ENCODE assay signal across 8 cellular contexts in genomic region chr4:82739292-82740190, GRCh38. TPM values are rescaled to one million over a fixed set of nuclear protein-coding genes. Genes with fewer than 3 reads are reported as not detected.
A peak's percentile ranks its signal among the peaks of the same experiment; 100 is the strongest.
DNase-seq lines count a peak whose midpoint lies in the region; ATAC-seq and TF ChIP-seq lines count a peak whose summit lies in the region.

No MANE protein-coding gene starts in this region.

- H3K36me3 ChIP-seq in PC-3 (ENCODE audit: low read depth, low read length) (peaks cover 2% of the 10 kb centered on the region; the same call in 1 of the 2 replicates), aorta (ENCODE audit: control insufficient read depth in 1 of 2, insufficient read depth in 2 of 2, low read length in 1 of 2) (no peaks in the 10 kb centered on the region)

- no peaks in the 10 kb centered on the region for H3K79me2 ChIP-seq in PC-3 (ENCODE audit: low read length)

- no TSS peak for BruUV-seq in PC-3 (replicated peaks; lab: Mats Ljungman, UMichigan)

- POLR2A ChIA-PET in PC-3 (lab: Charles Lee; ENCODE audit: unreplicated experiment) = no interaction called here

- no peak overlapping the region for H3K27ac ChIP-seq in PC-3 (ENCODE audit: low read length)
- no peak overlapping the region for H3K27ac ChIP-seq in aorta (ENCODE audit: low read depth in 1 of 2, low read length in 2 of 2)

- peak; percentile 85 for ATAC-seq in GM18873 (IDR thresholded peaks at IDR 0.05; ENCODE audit: low FRiP score, unreplicated experiment)
- peak; percentile 99 for ATAC-seq in HG03066 (IDR thresholded peaks at IDR 0.05; ENCODE audit: low read depth, unreplicated experiment)
- ATAC-seq in PC-3 = peak; percentile 99
- ATAC-seq in aorta (ENCODE audit: low FRiP score) = peak; percentile 91

- CTCF ChIA-PET in PC-3 (lab: Charles Lee) = interaction anchor here (0.6 to 0.7 kb wide), 8 partner anchors 18 to 744 kb away, joined by 3 to 9 read pairs (median 4); partner anchors contain the start of gene SCD5

- TF ChIP-seq CTCF in PC-3 (conservative IDR thresholded peaks at IDR 0.05; ENCODE audit: low read depth, low read length) = peak; percentile 94

- H3F3A ChIP-seq in PC-3 (ENCODE audit: low read length, unreplicated experiment) = no peaks in the 10 kb centered on the region

- H3K4me2 ChIP-seq in PC-3 (ENCODE audit: low read length) = no peak overlapping the region

- no peak overlapping the region for H3K4me3 ChIP-seq in PC-3 (ENCODE audit: low read length)
- no peak overlapping the region for H3K4me3 ChIP-seq in aorta (ENCODE audit: low read length in 2 of 2)

- H3K9ac ChIP-seq in PC-3 (ENCODE audit: low read length) = no peak overlapping the region

- no peak overlapping the region for H2AFZ ChIP-seq in PC-3 (ENCODE audit: low read length)

- H4K20me1 ChIP-seq in PC-3 (ENCODE audit: low read length) = no peaks in the 10 kb centered on the region

- H3K4me1 ChIP-seq in PC-3 (ENCODE audit: insufficient read depth, low read length) (no peaks in the 10 kb centered on the region), aorta (ENCODE audit: control insufficient read depth in 1 of 2, insufficient read depth in 2 of 2, low read length in 2 of 2) (no peaks in the 10 kb centered on the region)

- H3K27me3 ChIP-seq in PC-3 (ENCODE audit: low read length) (no peaks in the 10 kb centered on the region), aorta (ENCODE audit: control insufficient read depth in 1 of 2, insufficient read depth in 2 of 2, low read length in 1 of 2) (no peaks in the 10 kb centered on the region)

- DNase-seq in AG08396 (ENCODE audit: low spot score) (peak; percentile 78), PC-3 (peak; percentile 77), activated gamma-delta T cell treated with Interleukin-2 at 50 U/mL for 16 hours (peak; percentile 23), glomerular endothelial cell (ENCODE audit: extremely low read depth, low read depth, low spot score) (peak; percentile 33), posterior cingulate gyrus (peak; percentile 46 to 96 (median 76)), aorta (peak; percentile 64 to 83)

- no peaks in the 10 kb centered on the region for H3K9me2 ChIP-seq in PC-3 (replicated peaks; ENCODE audit: low read length)

- WGBS in aorta, 2 donors = 72 to 75% methylated on average over 23 of the region's 23 CpGs

- intact Hi-C loops in PC-3 (cut with micrococcal nuclease) = loop anchor here (1.0 kb wide), 1 partner anchor 277 kb away; no protein-coding TSS in a partner anchor
- intact Hi-C loops in posterior cingulate gyrus (cut with DNase I) = loop anchor here (1.0 to 5.0 kb wide), 2 partner anchors 58 to 277 kb away; partner anchors contain the start of gene SCD5
- intact Hi-C loops in aorta (cut with DNase I) = no loop called here

- no peaks in the 10 kb centered on the region for H3K9me3 ChIP-seq in PC-3 (ENCODE audit: low read length)
- H3K9me3 ChIP-seq in aorta (ENCODE audit: control insufficient read depth, low read length) = no peaks in the 10 kb centered on the region

RNA-seq across cellular contexts. Expression of gene SCD5, which starts 59.1 kb away (rescaled TPM):
- 3.4 and 3.8 TPM in 2 replicates for total RNA-seq in PC-3 (2014; rRNA removed)
- total RNA-seq in glomerular endothelial cell = 28.4 and 35.8 TPM in 2 replicates
- 10 to 100 TPM in 1 of 2 donors, 1 to 10 TPM in 1; 6.0 to 11.5 TPM for total RNA-seq in aorta
- polyA plus RNA-seq in aorta = 1 to 10 TPM; 2.6 to 4.4 TPM

Comparison
In these comparisons a context has a peak if more than half of its experiments do, and no peak if none do; other contexts are left out.
1. DNase-seq: peak in every context shown above with its lines; median percentile 78 in AG08396; 77 in PC-3; 76 in posterior cingulate gyrus; 74 in aorta; 33 in glomerular endothelial cell; 23 in activated gamma-delta T cell treated with Interleukin-2 at 50 U/mL for 16 hours.
2. intact Hi-C loops: an anchor here in PC-3 (1.0 kb wide) and posterior cingulate gyrus (1.0 to 5.0 kb wide); none called in aorta.